Comparison of ENCODE assay signal across 8 cellular contexts in the genomic region with DNA sequence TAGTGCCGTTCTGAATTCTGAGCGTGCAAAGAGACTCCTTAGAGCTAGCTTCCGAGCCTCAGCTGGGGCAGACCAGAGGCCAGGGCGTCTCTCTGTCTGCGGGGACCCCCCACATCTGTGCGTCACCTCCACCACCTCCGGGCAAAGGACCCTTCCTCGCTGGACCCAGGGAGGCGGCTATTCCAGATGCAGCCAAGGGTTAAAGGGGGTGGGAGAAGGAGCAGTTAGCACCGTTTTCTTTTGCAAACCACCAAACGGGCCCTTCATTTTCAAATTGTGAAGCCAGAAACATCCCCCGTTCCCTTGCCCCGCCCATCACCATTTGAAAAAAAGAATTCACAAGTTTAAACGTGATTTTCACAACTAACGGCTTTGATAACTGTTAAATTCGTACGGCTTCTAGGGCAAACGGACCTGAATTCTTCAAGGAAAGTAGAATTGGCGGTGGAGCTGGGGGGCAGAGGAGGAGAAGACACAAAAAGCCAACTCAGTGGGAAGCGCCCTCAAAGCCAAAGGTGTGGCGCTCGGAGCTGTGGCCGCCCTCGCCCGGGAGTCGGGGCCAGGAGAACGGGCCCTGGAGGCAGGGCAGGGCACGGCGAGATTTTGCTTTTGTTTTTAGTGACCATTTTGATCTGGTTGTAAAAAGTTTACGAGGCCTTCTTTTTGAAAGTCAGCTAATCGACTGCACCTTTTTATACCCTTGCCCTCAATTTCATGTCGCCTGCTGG. TPM values are rescaled to one million over a fixed set of nuclear protein-coding genes. Genes with fewer than 3 reads are reported as not detected.
DNase-seq lines count a peak whose midpoint lies in the region; ATAC-seq and TF ChIP-seq lines count a peak whose summit lies in the region.

No MANE protein-coding gene starts in this region.

- WGBS in right lobe of liver (ENCODE audit: insufficient coverage, low coverage, low lambda C conversion rate, missing lambda C conversion rate) = 19% methylated on average over 31 of the region's 32 CpGs

- DNase-seq in activated CD8-positive, alpha-beta memory T cell treated with anti-CD3 and anti-CD28 coated beads, Interleukin-2, amount 50 U/mL, for 48 hours = peak; percentile 54
- DNase-seq in activated CD8-positive, alpha-beta memory T cell treated with anti-CD3 and anti-CD28 coated beads, Interleukin-2, amount 50 U/mL, for 4 hours = no peak
- DNase-seq in coronary artery (ENCODE audit: low spot score) = no peak
- DNase-seq in right lobe of liver = peak in 1 of 3 donors; percentile 28
- no peak for DNase-seq in tibial artery
- no peak for DNase-seq in Kasumi-1 (lab: John Stamatoyannopoulos, UW)

- peaks cover 0 to 17% of the 10 kb centered on the region in 2 donors for H3K27me3 ChIP-seq in right lobe of liver
- H3K27me3 ChIP-seq in tibial artery = peaks cover 3 to 76% of the 10 kb centered on the region in 2 donors

- H3K36me3 ChIP-seq in right lobe of liver = no peaks in the 10 kb centered on the region
- H3K36me3 ChIP-seq in tibial artery = no peaks in the 10 kb centered on the region

- no peaks in the 10 kb centered on the region for H3K9me3 ChIP-seq in right lobe of liver
- no peaks in the 10 kb centered on the region for H3K9me3 ChIP-seq in tibial artery

- peak overlapping the region in 1 of 2 donors; percentile 88 for H3K27ac ChIP-seq in coronary artery
- H3K27ac ChIP-seq in right lobe of liver = peak overlapping the region in 1 of 3 donors; percentile 22
- peak overlapping the region; percentile 73 to 82 for H3K27ac ChIP-seq in tibial artery

- intact Hi-C loops in right lobe of liver (cut with DNase I) (loop anchor here (10.0 kb wide), 2 partner anchors 321 to 411 kb away; no protein-coding TSS in a partner anchor), tibial artery (cut with DNase I; ENCODE audit: low total_unique reads) (loop anchor here (5.0 kb wide), 1 partner anchor 299 kb away; no protein-coding TSS in a partner anchor)

- TF ChIP-seq POLR2A in right lobe of liver (IDR thresholded peaks at IDR 0.05) (no peak), GM18505 (IDR thresholded peaks at IDR 0.05; ENCODE audit: borderline replicate concordance, extremely low read depth, insufficient read depth, insufficient read length) (no peak)

- peak overlapping the region; percentile 81 for H3K4me3 ChIP-seq in coronary artery
- H3K4me3 ChIP-seq in right lobe of liver = peak overlapping the region; percentile 27 to 43 (median 30)
- H3K4me3 ChIP-seq in tibial artery = peak overlapping the region; percentile 58 to 69

- H3K4me1 ChIP-seq in right lobe of liver (peaks cover 0 to 32% (median 10%) of the 10 kb centered on the region in 4 donors), tibial artery (peaks cover 0 to 51% (median 32%) of the 10 kb centered on the region in 4 donors)

- peak in 3 of 4 donors; percentile 29 to 50 (median 33) for ATAC-seq in right lobe of liver
- ATAC-seq in GM18505 (IDR thresholded peaks at IDR 0.05; ENCODE audit: unreplicated experiment) = no peak
- ATAC-seq in esophagus mucosa = no peak

- TF ChIP-seq CTCF in coronary artery (IDR thresholded peaks at IDR 0.05) = no peak
- TF ChIP-seq CTCF in right lobe of liver (IDR thresholded peaks at IDR 0.05) = no peak
- TF ChIP-seq CTCF in tibial artery (IDR thresholded peaks at IDR 0.05) = no peak

RNA-seq across cellular contexts. Expression of a gene that starts 3.3 kb away (rescaled TPM):
- total RNA-seq in right lobe of liver (10 to 100 TPM in 5 of 6 experiments, 1 to 10 TPM in 1; 7.0 to 32.6 (median 13.6) TPM), esophagus mucosa (11.6 TPM)

Comparison
In these comparisons a context has a peak if more than half of its experiments do, and no peak if none do; other contexts are left out.
1. H3K4me3 ChIP-seq: peak in every context shown above with its lines; median percentile 81 in coronary artery; 64 in tibial artery; 30 in right lobe of liver.
2. ATAC-seq: peak in right lobe of liver (3 of 4); none in GM18505 (single experiment) and esophagus mucosa (single experiment).